Comparison of ENCODE assay signal across 24 cellular contexts in genomic region chr5:42581845-42582244, GRCh38.
"Had no signal": no experiment of that assay in that cellular context is flagged by ENCODE, and none has a peak within 500 bp of the region (broad histone marks: within the 10 kb centered on the region; RNA-seq: fewer than 3 reads in every experiment).

No MANE protein-coding gene starts in this region.

- H3K4me1 ChIP-seq: colonic mucosa, prostate gland had no signal

- H3K4me3 ChIP-seq: body of pancreas, colonic mucosa, esophagus squamous epithelium, hepatocyte, prostate gland, thyroid gland had no signal

- H3K27ac ChIP-seq: body of pancreas, colonic mucosa, epithelial cell of prostate, esophagus squamous epithelium, hepatocyte, neutrophil, prostate gland, thyroid gland had no signal

- H3K4me1 Mint-ChIP-seq: activated CD8-positive, alpha-beta memory T cell treated with anti-CD3 and anti-CD28 coated beads, Interleukin-2, amount 10 ng/mL, durations not matched to agents 7 days and 5 days had no signal

- H3K36me3 ChIP-seq: colonic mucosa, esophagus squamous epithelium, neutrophil, prostate gland, thyroid gland had no signal

- H3K27ac Mint-ChIP-seq: activated B cell treated with CpG ODN at 0.5 μM for 24 hours; activated CD8-positive, alpha-beta memory T cell treated with anti-CD3 and anti-CD28 coated beads, Interleukin-2, amount 10 ng/mL, durations not matched to agents 7 days and 5 days; activated CD8-positive, alpha-beta T cell treated with anti-CD3 and anti-CD28 coated beads, Interleukin-2, amount 10 ng/mL, durations not matched to agents 7 days and 5 days; memory B cell; nephron; stimulated activated naive CD8-positive, alpha-beta T cell treated with anti-CD3 and anti-CD28 coated beads, Interleukin-15, Interleukin-2, amounts not matched to agents 100 ng/mL and 50 ng/mL, for 24 hours; T-helper 2 cell treated with Interferon-gamma antibody and Interleukin-4, amounts not matched to agents 5 μg/mL and 100 μg/mL, for 36 hours had no signal

- H3K9me3 ChIP-seq: body of pancreas, colonic mucosa, esophagus squamous epithelium, neutrophil, prostate gland, thyroid gland had no signal

- H3K4me3 Mint-ChIP-seq: activated B cell treated with CpG ODN at 0.5 μM for 24 hours; activated CD8-positive, alpha-beta memory T cell treated with anti-CD3 and anti-CD28 coated beads, Interleukin-2, amount 10 ng/mL, durations not matched to agents 7 days and 5 days; activated CD8-positive, alpha-beta T cell treated with anti-CD3 and anti-CD28 coated beads, Interleukin-2, amount 10 ng/mL, durations not matched to agents 7 days and 5 days; memory B cell; nephron; stimulated activated naive CD8-positive, alpha-beta T cell treated with anti-CD3 and anti-CD28 coated beads, Interleukin-15, Interleukin-2, amounts not matched to agents 100 ng/mL and 50 ng/mL, for 24 hours; T-helper 2 cell treated with Interferon-gamma antibody and Interleukin-4, amounts not matched to agents 5 μg/mL and 100 μg/mL, for 36 hours had no signal

- H3K36me3 Mint-ChIP-seq: activated CD8-positive, alpha-beta memory T cell treated with anti-CD3 and anti-CD28 coated beads, Interleukin-2, amount 10 ng/mL, durations not matched to agents 7 days and 5 days; activated naive CD4-positive, alpha-beta T cell treated with anti-CD3 and anti-CD28 coated beads, Interleukin-2, amount 50 U/mL, for 72 hours; memory B cell had no signal

- H3K9me3 Mint-ChIP-seq: activated B cell treated with CpG ODN at 0.5 μM for 24 hours; activated naive CD4-positive, alpha-beta T cell treated with anti-CD3 and anti-CD28 coated beads, Interleukin-2, amount 50 U/mL, for 72 hours; memory B cell; nephron; stimulated activated naive CD8-positive, alpha-beta T cell treated with anti-CD3 and anti-CD28 coated beads, Interleukin-15, Interleukin-2, amounts not matched to agents 100 ng/mL and 50 ng/mL, for 24 hours; T-helper 2 cell treated with Interferon-gamma antibody and Interleukin-4, amounts not matched to agents 5 μg/mL and 100 μg/mL, for 36 hours had no signal

- ATAC-seq: activated CD8-positive, alpha-beta memory T cell treated with anti-CD3 and anti-CD28 coated beads, Interleukin-2, amount 10 ng/mL, durations not matched to agents 7 days and 5 days; activated CD8-positive, alpha-beta T cell treated with anti-CD3 and anti-CD28 coated beads, Interleukin-2, amount 10 ng/mL, durations not matched to agents 7 days and 5 days; activated naive CD4-positive, alpha-beta T cell treated with anti-CD3 and anti-CD28 coated beads, Interleukin-2, amount 50 U/mL, for 72 hours; body of pancreas; left cardiac atrium had no signal

- H3K27me3 ChIP-seq: body of pancreas, colonic mucosa, esophagus squamous epithelium, hepatocyte, neutrophil, thyroid gland had no signal

- DNase-seq: activated B cell treated with CpG ODN at 0.5 μM for 24 hours; activated CD8-positive, alpha-beta memory T cell treated with anti-CD3 and anti-CD28 coated beads, Interleukin-2, amount 10 ng/mL, durations not matched to agents 7 days and 5 days; activated CD8-positive, alpha-beta T cell treated with anti-CD3 and anti-CD28 coated beads, Interleukin-2, amount 10 ng/mL, durations not matched to agents 7 days and 5 days; activated naive CD4-positive, alpha-beta T cell; activated T-cell treated with anti-CD3 and anti-CD28 coated beads, Interleukin-2, amount 50 U/mL, for 48 hours; anterior cingulate cortex; body of pancreas; colonic mucosa; effector CD8-positive, alpha-beta T cell; esophagus squamous epithelium; foreskin melanocyte; left cardiac atrium; stimulated activated CD4-positive, alpha-beta T cell treated with anti-CD3 and anti-CD28 coated beads, Interleukin-2, amount 100 ng/mL, for 48 hours; T-helper 1 cell; thyroid gland had no signal
